1 cellular context compared by ENCODE assay signal in genomic region chr19:15640904-15641597, GRCh38.
A peak's percentile ranks its signal among the peaks of the same experiment; 100 is the strongest.
TF ChIP-seq lines count a peak whose summit lies in the region.

No MANE protein-coding gene starts in this region.

TF ChIP-seq in HepG2, 621 proteins besides CTCF, POLR2A, EP300 and RAD21 (continued from another document and continues in another):
- TF ChIP-seq, protein P1, sequence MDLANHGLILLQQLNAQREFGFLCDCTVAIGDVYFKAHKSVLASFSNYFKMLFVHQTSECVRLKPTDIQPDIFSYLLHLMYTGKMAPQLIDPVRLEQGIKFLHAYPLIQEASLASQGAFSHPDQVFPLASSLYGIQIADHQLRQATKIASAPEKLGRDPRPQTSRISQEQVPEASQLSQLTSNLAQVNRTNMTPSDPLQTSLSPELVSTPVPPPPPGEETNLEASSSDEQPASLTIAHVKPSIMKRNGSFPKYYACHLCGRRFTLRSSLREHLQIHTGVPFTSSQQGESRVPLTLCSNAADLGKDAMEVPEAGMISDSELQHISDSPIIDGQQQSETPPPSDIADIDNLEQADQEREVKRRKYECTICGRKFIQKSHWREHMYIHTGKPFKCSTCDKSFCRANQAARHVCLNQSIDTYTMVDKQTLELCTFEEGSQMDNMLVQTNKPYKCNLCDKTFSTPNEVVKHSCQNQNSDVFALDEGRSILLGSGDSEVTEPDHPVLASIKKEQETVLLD (CRISPR knock-in tag; IDR thresholded peaks at IDR 0.05; ENCODE audit: low read depth) = no peak
- TF ChIP-seq, protein P2, sequence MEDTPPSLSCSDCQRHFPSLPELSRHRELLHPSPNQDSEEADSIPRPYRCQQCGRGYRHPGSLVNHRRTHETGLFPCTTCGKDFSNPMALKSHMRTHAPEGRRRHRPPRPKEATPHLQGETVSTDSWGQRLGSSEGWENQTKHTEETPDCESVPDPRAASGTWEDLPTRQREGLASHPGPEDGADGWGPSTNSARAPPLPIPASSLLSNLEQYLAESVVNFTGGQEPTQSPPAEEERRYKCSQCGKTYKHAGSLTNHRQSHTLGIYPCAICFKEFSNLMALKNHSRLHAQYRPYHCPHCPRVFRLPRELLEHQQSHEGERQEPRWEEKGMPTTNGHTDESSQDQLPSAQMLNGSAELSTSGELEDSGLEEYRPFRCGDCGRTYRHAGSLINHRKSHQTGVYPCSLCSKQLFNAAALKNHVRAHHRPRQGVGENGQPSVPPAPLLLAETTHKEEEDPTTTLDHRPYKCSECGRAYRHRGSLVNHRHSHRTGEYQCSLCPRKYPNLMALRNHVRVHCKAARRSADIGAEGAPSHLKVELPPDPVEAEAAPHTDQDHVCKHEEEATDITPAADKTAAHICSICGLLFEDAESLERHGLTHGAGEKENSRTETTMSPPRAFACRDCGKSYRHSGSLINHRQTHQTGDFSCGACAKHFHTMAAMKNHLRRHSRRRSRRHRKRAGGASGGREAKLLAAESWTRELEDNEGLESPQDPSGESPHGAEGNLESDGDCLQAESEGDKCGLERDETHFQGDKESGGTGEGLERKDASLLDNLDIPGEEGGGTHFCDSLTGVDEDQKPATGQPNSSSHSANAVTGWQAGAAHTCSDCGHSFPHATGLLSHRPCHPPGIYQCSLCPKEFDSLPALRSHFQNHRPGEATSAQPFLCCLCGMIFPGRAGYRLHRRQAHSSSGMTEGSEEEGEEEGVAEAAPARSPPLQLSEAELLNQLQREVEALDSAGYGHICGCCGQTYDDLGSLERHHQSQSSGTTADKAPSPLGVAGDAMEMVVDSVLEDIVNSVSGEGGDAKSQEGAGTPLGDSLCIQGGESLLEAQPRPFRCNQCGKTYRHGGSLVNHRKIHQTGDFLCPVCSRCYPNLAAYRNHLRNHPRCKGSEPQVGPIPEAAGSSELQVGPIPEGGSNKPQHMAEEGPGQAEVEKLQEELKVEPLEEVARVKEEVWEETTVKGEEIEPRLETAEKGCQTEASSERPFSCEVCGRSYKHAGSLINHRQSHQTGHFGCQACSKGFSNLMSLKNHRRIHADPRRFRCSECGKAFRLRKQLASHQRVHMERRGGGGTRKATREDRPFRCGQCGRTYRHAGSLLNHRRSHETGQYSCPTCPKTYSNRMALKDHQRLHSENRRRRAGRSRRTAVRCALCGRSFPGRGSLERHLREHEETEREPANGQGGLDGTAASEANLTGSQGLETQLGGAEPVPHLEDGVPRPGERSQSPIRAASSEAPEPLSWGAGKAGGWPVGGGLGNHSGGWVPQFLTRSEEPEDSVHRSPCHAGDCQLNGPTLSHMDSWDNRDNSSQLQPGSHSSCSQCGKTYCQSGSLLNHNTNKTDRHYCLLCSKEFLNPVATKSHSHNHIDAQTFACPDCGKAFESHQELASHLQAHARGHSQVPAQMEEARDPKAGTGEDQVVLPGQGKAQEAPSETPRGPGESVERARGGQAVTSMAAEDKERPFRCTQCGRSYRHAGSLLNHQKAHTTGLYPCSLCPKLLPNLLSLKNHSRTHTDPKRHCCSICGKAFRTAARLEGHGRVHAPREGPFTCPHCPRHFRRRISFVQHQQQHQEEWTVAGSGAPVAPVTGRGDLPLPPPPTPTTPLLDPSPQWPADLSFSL (CRISPR knock-in tag; IDR thresholded peaks at IDR 0.05) = no peak
- TF ChIP-seq TBL1XR1 (IDR thresholded peaks at IDR 0.05; ENCODE audit: borderline replicate concordance, low read length, partially characterized antibody) (no peak), CERS6 (CRISPR knock-in tag; IDR thresholded peaks at IDR 0.05) (no peak), NFE2L2 (IDR thresholded peaks at IDR 0.05; ENCODE audit: low read length) (no peak), CC2D1A (CRISPR knock-in tag; IDR thresholded peaks at IDR 0.05) (no peak), STAT5B (CRISPR knock-in tag; IDR thresholded peaks at IDR 0.05) (no peak), ZNF567 (CRISPR knock-in tag; IDR thresholded peaks at IDR 0.05; ENCODE audit: borderline replicate concordance) (no peak), NBN (conservative IDR thresholded peaks at IDR 0.05) (no peak), TCF7 (IDR thresholded peaks at IDR 0.05; ENCODE audit: low read depth) (no peak), MTF2 (CRISPR knock-in tag; IDR thresholded peaks at IDR 0.05; ENCODE audit: borderline replicate concordance) (no peak), MED13 (CRISPR knock-in tag; IDR thresholded peaks at IDR 0.05) (no peak), HOXA3 (CRISPR knock-in tag; IDR thresholded peaks at IDR 0.05) (peak; percentile 63), RXRA (CRISPR knock-in tag; IDR thresholded peaks at IDR 0.05) (peak; percentile 20; the same call in 1 of the 2 replicates), RNF219 (CRISPR knock-in tag; IDR thresholded peaks at IDR 0.05) (no peak), SAFB2 (CRISPR knock-in tag; IDR thresholded peaks at IDR 0.05; ENCODE audit: borderline replicate concordance, low read depth) (no peak), FOXJ3 (CRISPR knock-in tag; IDR thresholded peaks at IDR 0.05; ENCODE audit: borderline replicate concordance) (peak; percentile 84; the same call in 1 of the 2 replicates), ZZZ3 (CRISPR knock-in tag; IDR thresholded peaks at IDR 0.05; ENCODE audit: borderline replicate concordance) (no peak), SAP130 (CRISPR knock-in tag; IDR thresholded peaks at IDR 0.05; ENCODE audit: low read depth) (no peak; the same call in 1 of the 2 replicates), TCF12 (IDR thresholded peaks at IDR 0.05) (no peak), TCF12 (CRISPR knock-in tag; IDR thresholded peaks at IDR 0.05) (no peak), ZFP37 (CRISPR knock-in tag; IDR thresholded peaks at IDR 0.05; ENCODE audit: borderline replicate concordance) (peak; percentile 54; the same call in 1 of the 2 replicates), USF2 (IDR thresholded peaks at IDR 0.05; ENCODE audit: low read depth, low read length) (no peak), USF2 (CRISPR knock-in tag; IDR thresholded peaks at IDR 0.05; ENCODE audit: borderline replicate concordance) (no peak), RXRB (CRISPR knock-in tag; IDR thresholded peaks at IDR 0.05; ENCODE audit: borderline replicate concordance) (peak; percentile 62), ZMYM3 (CRISPR knock-in tag; IDR thresholded peaks at IDR 0.05) (no peak), MLX (CRISPR knock-in tag; IDR thresholded peaks at IDR 0.05) (no peak), MYC (CRISPR knock-in tag; IDR thresholded peaks at IDR 0.05; ENCODE audit: borderline replicate concordance) (peak; percentile 21; the same call in 1 of the 2 replicates), NONO (IDR thresholded peaks at IDR 0.05) (no peak), NONO (CRISPR knock-in tag; conservative IDR thresholded peaks at IDR 0.05) (no peak; the same call in 1 of the 2 replicates), SYNCRIP (IDR thresholded peaks at IDR 0.05; ENCODE audit: insufficient read depth, low read depth, low read length) (no peak), ZC3H4 (CRISPR knock-in tag; IDR thresholded peaks at IDR 0.05; ENCODE audit: borderline replicate concordance) (peak; percentile 42; the same call in 1 of the 2 replicates), PBX2 (CRISPR knock-in tag; IDR thresholded peaks at IDR 0.05) (no peak), RARG (CRISPR knock-in tag; IDR thresholded peaks at IDR 0.05; ENCODE audit: low read depth) (no peak), ZNF883 (CRISPR knock-in tag; IDR thresholded peaks at IDR 0.05; ENCODE audit: not compliant biosample characterization) (no peak), SIX1 (CRISPR knock-in tag; IDR thresholded peaks at IDR 0.05; ENCODE audit: borderline replicate concordance) (no peak), ZNF549 (CRISPR knock-in tag; IDR thresholded peaks at IDR 0.05) (no peak)
- TF ChIP-seq, protein P3, sequence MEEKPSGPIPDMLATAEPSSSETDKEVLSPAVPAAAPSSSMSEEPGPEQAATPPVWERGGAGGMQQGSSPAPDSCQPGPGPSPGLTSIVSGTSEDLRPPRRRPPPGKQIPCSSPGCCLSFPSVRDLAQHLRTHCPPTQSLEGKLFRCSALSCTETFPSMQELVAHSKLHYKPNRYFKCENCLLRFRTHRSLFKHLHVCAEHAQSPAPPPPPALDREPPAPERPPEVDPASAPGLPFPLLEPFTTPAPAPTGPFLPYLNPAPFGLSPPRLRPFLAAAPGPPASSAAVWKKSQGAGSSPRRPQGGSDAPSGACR (CRISPR knock-in tag; IDR thresholded peaks at IDR 0.05) = 0 out of 2 replicates have a peak, but pooled peaks have one; percentile 25
- TF ChIP-seq, protein P4, sequence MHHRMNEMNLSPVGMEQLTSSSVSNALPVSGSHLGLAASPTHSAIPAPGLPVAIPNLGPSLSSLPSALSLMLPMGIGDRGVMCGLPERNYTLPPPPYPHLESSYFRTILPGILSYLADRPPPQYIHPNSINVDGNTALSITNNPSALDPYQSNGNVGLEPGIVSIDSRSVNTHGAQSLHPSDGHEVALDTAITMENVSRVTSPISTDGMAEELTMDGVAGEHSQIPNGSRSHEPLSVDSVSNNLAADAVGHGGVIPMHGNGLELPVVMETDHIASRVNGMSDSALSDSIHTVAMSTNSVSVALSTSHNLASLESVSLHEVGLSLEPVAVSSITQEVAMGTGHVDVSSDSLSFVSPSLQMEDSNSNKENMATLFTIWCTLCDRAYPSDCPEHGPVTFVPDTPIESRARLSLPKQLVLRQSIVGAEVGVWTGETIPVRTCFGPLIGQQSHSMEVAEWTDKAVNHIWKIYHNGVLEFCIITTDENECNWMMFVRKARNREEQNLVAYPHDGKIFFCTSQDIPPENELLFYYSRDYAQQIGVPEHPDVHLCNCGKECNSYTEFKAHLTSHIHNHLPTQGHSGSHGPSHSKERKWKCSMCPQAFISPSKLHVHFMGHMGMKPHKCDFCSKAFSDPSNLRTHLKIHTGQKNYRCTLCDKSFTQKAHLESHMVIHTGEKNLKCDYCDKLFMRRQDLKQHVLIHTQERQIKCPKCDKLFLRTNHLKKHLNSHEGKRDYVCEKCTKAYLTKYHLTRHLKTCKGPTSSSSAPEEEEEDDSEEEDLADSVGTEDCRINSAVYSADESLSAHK (CRISPR knock-in tag; IDR thresholded peaks at IDR 0.05; ENCODE audit: borderline replicate concordance) = no peak
- TF ChIP-seq, protein P5, sequence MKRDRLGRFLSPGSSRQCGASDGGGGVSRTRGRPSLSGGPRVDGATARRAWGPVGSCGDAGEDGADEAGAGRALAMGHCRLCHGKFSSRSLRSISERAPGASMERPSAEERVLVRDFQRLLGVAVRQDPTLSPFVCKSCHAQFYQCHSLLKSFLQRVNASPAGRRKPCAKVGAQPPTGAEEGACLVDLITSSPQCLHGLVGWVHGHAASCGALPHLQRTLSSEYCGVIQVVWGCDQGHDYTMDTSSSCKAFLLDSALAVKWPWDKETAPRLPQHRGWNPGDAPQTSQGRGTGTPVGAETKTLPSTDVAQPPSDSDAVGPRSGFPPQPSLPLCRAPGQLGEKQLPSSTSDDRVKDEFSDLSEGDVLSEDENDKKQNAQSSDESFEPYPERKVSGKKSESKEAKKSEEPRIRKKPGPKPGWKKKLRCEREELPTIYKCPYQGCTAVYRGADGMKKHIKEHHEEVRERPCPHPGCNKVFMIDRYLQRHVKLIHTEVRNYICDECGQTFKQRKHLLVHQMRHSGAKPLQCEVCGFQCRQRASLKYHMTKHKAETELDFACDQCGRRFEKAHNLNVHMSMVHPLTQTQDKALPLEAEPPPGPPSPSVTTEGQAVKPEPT (CRISPR knock-in tag; IDR thresholded peaks at IDR 0.05; ENCODE audit: low read depth) = no peak
- TF ChIP-seq, protein P6, sequence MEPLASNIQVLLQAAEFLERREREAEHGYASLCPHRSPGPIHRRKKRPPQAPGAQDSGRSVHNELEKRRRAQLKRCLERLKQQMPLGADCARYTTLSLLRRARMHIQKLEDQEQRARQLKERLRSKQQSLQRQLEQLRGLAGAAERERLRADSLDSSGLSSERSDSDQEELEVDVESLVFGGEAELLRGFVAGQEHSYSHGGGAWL (CRISPR knock-in tag; IDR thresholded peaks at IDR 0.05) = no peak
